8 cellular contexts compared by ENCODE assay signal in genomic region chr1:63321788-63322247, GRCh38. TPM values are rescaled to one million over a fixed set of nuclear protein-coding genes. Genes with fewer than 3 reads are reported as not detected.
DNase-seq lines count a peak whose midpoint lies in the region; ATAC-seq and TF ChIP-seq lines count a peak whose summit lies in the region.

No MANE protein-coding gene starts in this region.

- TF ChIP-seq CTCF in lower leg skin (IDR thresholded peaks at IDR 0.05), result no peak
- TF ChIP-seq CTCF in vagina (IDR thresholded peaks at IDR 0.05), result no peak
- no peak for TF ChIP-seq CTCF in RWPE1 (conservative IDR thresholded peaks at IDR 0.05; ENCODE audit: low read depth)

- POLR2A ChIA-PET in RWPE1 (lab: Yijun Ruan, JAX; ENCODE audit: low non-redundant PET), result no interaction called here

- 7 to 8% methylated on average over 18 of the region's 18 CpGs for WGBS in lower leg skin, 2 donors

- peaks cover 56% of the 10 kb centered on the region for H3K4me1 Mint-ChIP-seq in activated T-cell treated with anti-CD3 and anti-CD28 coated beads, Interleukin-2, amount 50 U/mL, for 72 hours (ENCODE audit: low read depth)

- no peak overlapping the region for H3K27ac ChIP-seq in vagina
- H3K27ac ChIP-seq in RWPE1, result no peak overlapping the region

- H3K4me1 ChIP-seq in vagina, result peaks cover 40% of the 10 kb centered on the region

- H3K27me3 ChIP-seq in vagina, result peaks cover 58% of the 10 kb centered on the region

- intact Hi-C loops in lower leg skin (cut with DNase I; ENCODE audit: low total_unique reads) (no loop called here), vagina (cut with DNase I) (no loop called here)

- ATAC-seq in GM21786 (IDR thresholded peaks at IDR 0.05; ENCODE audit: unreplicated experiment), result peak; percentile 28
- no peak for ATAC-seq in activated T-cell treated with anti-CD3 and anti-CD28 coated beads, Interleukin-2, amount 50 U/mL, for 72 hours (replicated peaks in 1 of 2)

- no peaks in the 10 kb centered on the region for H3K36me3 ChIP-seq in vagina

- DNase-seq in AG08396 (ENCODE audit: low spot score) (peak; percentile 13), lower leg skin (ENCODE audit: low spot score in 2 of 2) (peak in 1 of 2 donors; percentile 36), vagina (ENCODE audit: extremely low spot score in 2 of 2) (no peak), GM19240 (ENCODE audit: insufficient read length, low spot score) (no peak), NCI-H1694 (lab: John Stamatoyannopoulos, UW) (no peak), RWPE1 (ENCODE audit: low spot score) (no peak)
- DNase-seq in activated T-cell treated with anti-CD3 and anti-CD28 coated beads, Interleukin-2, amount 50 U/mL, for 72 hours, result no peak

- peak overlapping the region; percentile 23 for H3K4me3 ChIP-seq in lower leg skin (ENCODE audit: low read depth, poor library complexity, severe bottlenecking)
- H3K4me3 ChIP-seq in vagina, result peak overlapping the region; percentile 45 to 69

- peak overlapping the region; percentile 94 for H3K27ac Mint-ChIP-seq in activated T-cell treated with anti-CD3 and anti-CD28 coated beads, Interleukin-2, amount 50 U/mL, for 72 hours

- H3K9me3 Mint-ChIP-seq in activated T-cell treated with anti-CD3 and anti-CD28 coated beads, Interleukin-2, amount 50 U/mL, for 72 hours, result peaks cover 0 to 2% of the 10 kb centered on the region in 2 donors

- peaks cover 13 to 14% of the 10 kb centered on the region in 2 donors for H3K36me3 Mint-ChIP-seq in activated T-cell treated with anti-CD3 and anti-CD28 coated beads, Interleukin-2, amount 50 U/mL, for 72 hours (ENCODE audit: insufficient read depth in 2 of 2)

- H3K4me3 Mint-ChIP-seq in activated T-cell treated with anti-CD3 and anti-CD28 coated beads, Interleukin-2, amount 50 U/mL, for 72 hours, result peak overlapping the region; percentile 80

- H3K9me3 ChIP-seq in vagina, result no peaks in the 10 kb centered on the region

- CTCF ChIA-PET in RWPE1 (lab: Yijun Ruan, JAX), result no interaction called here

- H3K27me3 Mint-ChIP-seq in activated T-cell treated with anti-CD3 and anti-CD28 coated beads, Interleukin-2, amount 50 U/mL, for 72 hours (ENCODE audit: low read depth), result peaks cover 70% of the 10 kb centered on the region

- no peak for TF ChIP-seq POLR2A in lower leg skin (IDR thresholded peaks at IDR 0.05)
- TF ChIP-seq POLR2A in vagina (IDR thresholded peaks at IDR 0.05), result no peak

RNA-seq across cellular contexts. Expression of gene FOXD3, which starts 0.5 kb away (rescaled TPM):
- total RNA-seq in activated T-cell treated with anti-CD3 and anti-CD28 coated beads, Interleukin-2, amount 50 U/mL, for 72 hours, result not detected
- 1 to 10 TPM in 3 of 4 donors, not detected in 1; 1.3 to 4.2 (median 2.0) TPM for total RNA-seq in lower leg skin
- total RNA-seq in vagina, result not detected

RNA-seq across cellular contexts. Expression of gene ALG6, which starts 45.6 kb away (rescaled TPM):
- 10 to 100 TPM; 16.7 to 24.7 TPM for total RNA-seq in activated T-cell treated with anti-CD3 and anti-CD28 coated beads, Interleukin-2, amount 50 U/mL, for 72 hours
- total RNA-seq in lower leg skin, result 10 to 100 TPM in 3 of 4 donors, 1 to 10 TPM in 1; 8.4 to 14.7 (median 12.3) TPM
- total RNA-seq in vagina, result 13.0 TPM
